ENCODE assay signal across 8 cellular contexts in the genomic region with DNA sequence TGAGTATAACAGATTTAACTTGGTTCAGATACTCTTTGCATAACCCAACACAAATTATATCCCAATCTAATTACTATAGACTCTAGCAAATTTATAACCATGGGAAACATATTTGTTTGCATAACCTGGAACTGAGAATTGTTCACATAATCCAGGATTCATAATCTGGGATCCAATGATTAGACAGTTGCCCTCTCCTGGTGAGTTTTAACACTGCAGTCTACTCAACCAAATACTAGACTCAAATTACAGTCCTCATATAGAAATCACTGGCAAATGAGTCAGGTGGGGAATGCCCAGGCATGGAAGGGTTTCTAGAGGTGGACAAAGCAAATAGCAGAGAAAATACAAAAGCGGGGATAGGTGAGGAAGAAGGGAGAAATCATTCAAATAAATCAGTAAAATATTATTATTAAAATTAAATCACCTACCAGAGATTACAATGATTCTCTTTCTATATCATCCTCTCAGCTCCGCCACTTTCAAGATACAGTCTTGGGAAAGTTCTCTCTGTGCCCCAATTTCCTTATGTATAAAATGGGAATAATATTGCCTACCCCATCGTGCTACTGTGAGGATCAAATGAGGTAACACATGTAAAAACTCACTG. TPM values are rescaled to one million over a fixed set of nuclear protein-coding genes. Genes with fewer than 3 reads are reported as not detected.
DNase-seq lines count a peak whose midpoint lies in the region; ATAC-seq and TF ChIP-seq lines count a peak whose summit lies in the region.

No MANE protein-coding gene starts in this region.

- H3K36me3 ChIP-seq in SJSA1, result no peaks in the 10 kb centered on the region

- no peak for TF ChIP-seq EP300 in Ishikawa (IDR thresholded peaks at IDR 0.05; ENCODE audit: borderline replicate concordance)

- H3K4me3 Mint-ChIP-seq in activated naive CD8-positive, alpha-beta T cell, result no peak overlapping the region
- no peak overlapping the region for H3K4me3 Mint-ChIP-seq in activated naive CD8-positive, alpha-beta T cell treated with anti-CD3 and anti-CD28 coated beads for 36 hours

- H3K4me1 Mint-ChIP-seq in activated naive CD8-positive, alpha-beta T cell (ENCODE audit: low read depth), result peaks cover 46% of the 10 kb centered on the region
- peaks cover 39% of the 10 kb centered on the region for H3K4me1 Mint-ChIP-seq in activated naive CD8-positive, alpha-beta T cell treated with anti-CD3 and anti-CD28 coated beads for 36 hours

- DNase-seq in activated naive CD8-positive, alpha-beta T cell treated with anti-CD3 and anti-CD28 coated beads for 36 hours, result no peak
- DNase-seq in SJSA1 (ENCODE audit: low read depth in 1 of 2, low spot score in 2 of 2), result peak; percentile 33 to 46
- DNase-seq in effector CD4-positive, alpha-beta T cell, result peak; percentile 23
- peak; percentile 36 for DNase-seq in mucosa of gallbladder (ENCODE audit: low spot score)
- DNase-seq in mesenteric fat pad (ENCODE audit: low spot score), result no peak

- H3K4me3 ChIP-seq in SJSA1, result no peak overlapping the region

- peak; percentile 35; the same call in 1 of the 2 replicates for TF ChIP-seq RAD21 in Ishikawa (IDR thresholded peaks at IDR 0.05; ENCODE audit: low read depth)

- peaks cover 7% of the 10 kb centered on the region for H3K4me1 ChIP-seq in SJSA1 (replicated peaks)

- H3K27me3 Mint-ChIP-seq in activated naive CD8-positive, alpha-beta T cell, result no peaks in the 10 kb centered on the region
- no peaks in the 10 kb centered on the region for H3K27me3 Mint-ChIP-seq in activated naive CD8-positive, alpha-beta T cell treated with anti-CD3 and anti-CD28 coated beads for 36 hours

- ATAC-seq in GM18520 (IDR thresholded peaks at IDR 0.05; ENCODE audit: unreplicated experiment), result no peak

- H3K9me3 ChIP-seq in SJSA1 (replicated peaks), result no peaks in the 10 kb centered on the region

- peak overlapping the region; percentile 5 for H3K27ac Mint-ChIP-seq in activated naive CD8-positive, alpha-beta T cell
- H3K27ac Mint-ChIP-seq in activated naive CD8-positive, alpha-beta T cell treated with anti-CD3 and anti-CD28 coated beads for 36 hours, result no peak overlapping the region

- H3K27ac ChIP-seq in SJSA1, result no peak overlapping the region

- H3K27me3 ChIP-seq in SJSA1 (replicated peaks), result no peaks in the 10 kb centered on the region

- H3K9me3 Mint-ChIP-seq in activated naive CD8-positive, alpha-beta T cell (ENCODE audit: low read depth), result no peaks in the 10 kb centered on the region
- H3K9me3 Mint-ChIP-seq in activated naive CD8-positive, alpha-beta T cell treated with anti-CD3 and anti-CD28 coated beads for 36 hours, result no peaks in the 10 kb centered on the region

- peaks cover 3% of the 10 kb centered on the region for H3K36me3 Mint-ChIP-seq in activated naive CD8-positive, alpha-beta T cell
- H3K36me3 Mint-ChIP-seq in activated naive CD8-positive, alpha-beta T cell treated with anti-CD3 and anti-CD28 coated beads for 36 hours, result peaks cover 13% of the 10 kb centered on the region

TF ChIP-seq in Ishikawa, 13 proteins besides CTCF, POLR2A, EP300 and RAD21:
- TF ChIP-seq, protein P1, sequence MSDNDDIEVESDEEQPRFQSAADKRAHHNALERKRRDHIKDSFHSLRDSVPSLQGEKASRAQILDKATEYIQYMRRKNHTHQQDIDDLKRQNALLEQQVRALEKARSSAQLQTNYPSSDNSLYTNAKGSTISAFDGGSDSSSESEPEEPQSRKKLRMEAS (IDR thresholded peaks at IDR 0.05), result no peak

RNA-seq across cellular contexts. Expression of a gene that starts 9.4 kb away (rescaled TPM):
- 10 to 100 TPM; 45.9 to 47.5 TPM for total RNA-seq in activated naive CD8-positive, alpha-beta T cell treated with anti-CD3 and anti-CD28 coated beads for 36 hours
- total RNA-seq in SJSA1 (2014; rRNA removed; shearing (Covaris generic)), result 1.8 and 2.3 TPM in 2 replicates
- total RNA-seq in mucosa of gallbladder (9.5 TPM), mesenteric fat pad (10.4 TPM)

Comparison
In these comparisons a context has a peak if more than half of its experiments do, and no peak if none do; other contexts are left out.
1. DNase-seq: peak in SJSA1 (2 of 2), effector CD4-positive, alpha-beta T cell (single experiment) and mucosa of gallbladder (single experiment); none in activated naive CD8-positive, alpha-beta T cell treated with anti-CD3 and anti-CD28 coated beads for 36 hours (single experiment) and mesenteric fat pad (single experiment).